In genomic region chr2:178422097-178422496, GRCh38 we compare ENCODE assay signal across 27 cellular contexts.
"Had no signal": no experiment of that assay in that cellular context is flagged by ENCODE, and none has a peak within 500 bp of the region (broad histone marks: within the 10 kb centered on the region; RNA-seq: fewer than 3 reads in every experiment).

No MANE protein-coding gene starts in this region.

- H3K27ac Mint-ChIP-seq: activated CD4-positive, alpha-beta memory T cell treated with anti-CD3 and anti-CD28 coated beads, Interleukin-2, amount 10 ng/mL, durations not matched to agents 7 days and 5 days; activated naive CD8-positive, alpha-beta T cell; activated T-helper 17 cell treated with anti-CD3 and anti-CD28 coated beads, Interleukin-2, amount 50 U/mL, for 72 hours; effector memory CD8-positive, alpha-beta T cell; T-helper 17 cell; T-helper 2 cell treated with Interferon-gamma antibody and Interleukin-4, amounts not matched to agents 5 μg/mL and 100 μg/mL, for 36 hours had no signal

- ATAC-seq: activated T-cell treated with anti-CD3 and anti-CD28 coated beads, Interleukin-2, amount 50 U/mL, for 4 hours; activated T-helper 17 cell treated with anti-CD3 and anti-CD28 coated beads, Interleukin-2, amount 50 U/mL, for 72 hours; effector memory CD8-positive, alpha-beta T cell; gastrocnemius medialis; heart left ventricle; T-helper 17 cell had no signal

- H3K27me3 Mint-ChIP-seq: activated CD4-positive, alpha-beta memory T cell treated with anti-CD3 and anti-CD28 coated beads, Interleukin-2, amount 10 ng/mL, durations not matched to agents 7 days and 5 days; activated naive CD8-positive, alpha-beta T cell; activated T-helper 17 cell treated with anti-CD3 and anti-CD28 coated beads, Interleukin-2, amount 50 U/mL, for 72 hours; effector memory CD8-positive, alpha-beta T cell; T-helper 17 cell had no signal

- H3K9me3 Mint-ChIP-seq: effector memory CD8-positive, alpha-beta T cell had no signal

- H3K4me3 Mint-ChIP-seq: activated CD4-positive, alpha-beta memory T cell treated with anti-CD3 and anti-CD28 coated beads, Interleukin-2, amount 10 ng/mL, durations not matched to agents 7 days and 5 days; activated naive CD8-positive, alpha-beta T cell; activated T-cell treated with anti-CD3 and anti-CD28 coated beads, Interleukin-2, amount 50 U/mL, for 4 hours; activated T-helper 17 cell treated with anti-CD3 and anti-CD28 coated beads, Interleukin-2, amount 50 U/mL, for 72 hours; effector memory CD8-positive, alpha-beta T cell; T-helper 17 cell; T-helper 2 cell treated with Interferon-gamma antibody and Interleukin-4, amounts not matched to agents 5 μg/mL and 100 μg/mL, for 36 hours had no signal

- DNase-seq: activated CD4-positive, alpha-beta memory T cell treated with anti-CD3 and anti-CD28 coated beads, Interleukin-2, amount 10 ng/mL, durations not matched to agents 7 days and 5 days; activated CD4-positive, alpha-beta T cell treated with anti-CD3 and anti-CD28 coated beads for 4 hours; activated CD4-positive, CD25-positive, alpha-beta regulatory T cell; activated CD4-positive, CD25-positive, alpha-beta regulatory T cell treated with anti-CD3 and anti-CD28 coated beads, Interleukin-2, amount 50 U/mL, for 72 hours; activated CD8-positive, alpha-beta memory T cell treated with anti-CD3 and anti-CD28 coated beads, Interleukin-2, amount 50 U/mL, for 48 hours; activated effector memory CD4-positive, alpha-beta T cell treated with Interleukin-2 at 50 U/mL for 16 hours; activated gamma-delta T cell treated with Interleukin-2 at 50 U/mL for 16 hours; activated naive CD4-positive, alpha-beta T cell treated with anti-CD3 and anti-CD28 coated beads, Interleukin-2, amount 50 U/mL, for 16 hours; activated naive CD4-positive, alpha-beta T cell treated with Interleukin-2 at 50 U/mL for 16 hours; activated T-cell treated with anti-CD3 and anti-CD28 coated beads, Interleukin-2, amount 50 U/mL, for 4 hours; amniotic stem cell; anterior cingulate cortex; brain microvascular endothelial cell; caudate nucleus; cortex of kidney; dermis blood vessel endothelial cell; effector CD4-positive, alpha-beta T cell; effector memory CD8-positive, alpha-beta T cell; foreskin fibroblast; gastrocnemius medialis; glutamatergic neuron; heart left ventricle; T-helper 1 cell; T-helper 17 cell had no signal

- H3K4me1 Mint-ChIP-seq: activated T-helper 17 cell treated with anti-CD3 and anti-CD28 coated beads, Interleukin-2, amount 50 U/mL, for 72 hours; T-helper 17 cell had no signal
